9 cellular contexts compared by ENCODE assay signal in genomic region chr9:129484325-129485000, GRCh38.
DNase-seq lines count a peak whose midpoint lies in the region; ATAC-seq and TF ChIP-seq lines count a peak whose summit lies in the region.
"Had no signal": no experiment of that assay in that cellular context is flagged by ENCODE, and none has a peak within 500 bp of the region (broad histone marks: within the 10 kb centered on the region; RNA-seq: fewer than 3 reads in every experiment).

No MANE protein-coding gene starts in this region.

- H3K27ac ChIP-seq in left ventricle myocardium inferior (replicated peaks), result peak overlapping the region; percentile 98
- peak overlapping the region; percentile 74 to 100 (median 99) for H3K27ac ChIP-seq in dorsolateral prefrontal cortex
- peak overlapping the region; percentile 100 for H3K27ac ChIP-seq in uterus

- intact Hi-C loops in left ventricle myocardium inferior (cut with micrococcal nuclease) (loop anchor here (10.0 kb wide), 1 partner anchor 310 kb away; the partner anchor contains the start of gene IER5L), Right ventricle myocardium superior (cut with DNase I) (loop anchor here (5.0 kb wide), 1 partner anchor 147 kb away; no protein-coding TSS in a partner anchor), dorsolateral prefrontal cortex (cut with DNase I) (loop anchor here in 1 of 2 donors (5.0 kb wide), 1 partner anchor 307 kb away; the partner anchor contains the start of gene IER5L), uterus (cut with DNase I; ENCODE audit: low total_unique reads) (loop anchor here (5.0 kb wide), 2 partner anchors 82 to 167 kb away; no protein-coding TSS in a partner anchor)

- peak overlapping the region; percentile 99 to 100 (median 99) for H3K27ac Mint-ChIP-seq in nephron

- no peaks in the 10 kb centered on the region for H3K27me3 Mint-ChIP-seq in nephron (ENCODE audit: low read depth)

- H3K4me3 ChIP-seq in left ventricle myocardium inferior (peak overlapping the region; percentile 70), dorsolateral prefrontal cortex (peak overlapping the region in 4 of 59 donors; percentile 15 to 74 (median 70)), uterus (peak overlapping the region in 1 of 2 donors; percentile 17)

- H3K4me3 Mint-ChIP-seq in nephron, result peak overlapping the region; percentile 16 to 47 (median 40)

- H3K4me1 Mint-ChIP-seq in nephron, result peaks cover 74% of the 10 kb centered on the region

- H3K9me3 ChIP-seq in left ventricle myocardium inferior (replicated peaks) (no peaks in the 10 kb centered on the region), uterus (no peaks in the 10 kb centered on the region)

- no peaks in the 10 kb centered on the region for H3K36me3 Mint-ChIP-seq in nephron (ENCODE audit: low read depth)

- no peak for ATAC-seq in Right ventricle myocardium superior (ENCODE audit: poor library complexity)

- no peak for TF ChIP-seq CTCF in left ventricle myocardium inferior (IDR thresholded peaks at IDR 0.05; ENCODE audit: borderline replicate concordance)
- TF ChIP-seq CTCF in dorsolateral prefrontal cortex (IDR thresholded peaks at IDR 0.05 in 54 of 56, conservative IDR thresholded peaks at IDR 0.05 in 2 of 56; ENCODE audit: low read depth in 1 of 56, partially characterized antibody in 56 of 56), result no peak
- TF ChIP-seq CTCF in nephron (IDR thresholded peaks at IDR 0.05; ENCODE audit: unreplicated experiment in 3 of 3), result no peak
- TF ChIP-seq CTCF in uterus (IDR thresholded peaks at IDR 0.05), result no peak

- DNase-seq in left ventricle myocardium inferior, result no peak
- no peak for DNase-seq in Right ventricle myocardium superior
- DNase-seq in dorsolateral prefrontal cortex, result no peak
- DNase-seq in uterus, result no peak
- no peak for DNase-seq in NCI-H226
- no peak for DNase-seq in pons (ENCODE audit: low spot score)
- no peak for DNase-seq in RPMI8226
- DNase-seq: DMS 273 treated with DMSO at 0.1 percent for 48 hours had no signal

- no peaks in the 10 kb centered on the region for H3K9me3 Mint-ChIP-seq in nephron

- no peak for TF ChIP-seq POLR2A in uterus (IDR thresholded peaks at IDR 0.05)

- H3K27me3 ChIP-seq in left ventricle myocardium inferior (ENCODE audit: low read depth) (no peaks in the 10 kb centered on the region), dorsolateral prefrontal cortex (no peaks in the 10 kb centered on the region), uterus (no peaks in the 10 kb centered on the region)

- peaks cover 94% of the 10 kb centered on the region for H3K4me1 ChIP-seq in left ventricle myocardium inferior
- H3K4me1 ChIP-seq in uterus, result peaks cover 17 to 27% of the 10 kb centered on the region in 2 donors

- no peaks in the 10 kb centered on the region for H3K36me3 ChIP-seq in left ventricle myocardium inferior
- H3K36me3 ChIP-seq in uterus, result no peaks in the 10 kb centered on the region
